ENCODE assay signal across 8 cellular contexts in genomic region chr15:63504979-63505841, GRCh38. TPM values are rescaled to one million over a fixed set of nuclear protein-coding genes. Genes with fewer than 3 reads are reported as not detected.
DNase-seq lines count a peak whose midpoint lies in the region; ATAC-seq and TF ChIP-seq lines count a peak whose summit lies in the region.

No MANE protein-coding gene starts in this region.

- peak overlapping the region; percentile 82 to 97 (median 90); a peak in 21 of 22 replicates for H3K4me2 ChIP-seq in BLaER1 treated with 17β-estradiol and CSF1 and Interleukin-3, amounts not matched to agents 10 nM and 100 nM
- peak overlapping the region; percentile 79 for H3K4me2 ChIP-seq in osteoblast (ENCODE audit: insufficient read depth, low read length)

- H3K4me1 Mint-ChIP-seq in activated naive CD8-positive, alpha-beta T cell treated with anti-CD3 and anti-CD28 coated beads, Interleukin-2, amount 50 U/mL, for 24 hours = peaks cover 80% of the 10 kb centered on the region

- H3K9me3 Mint-ChIP-seq in activated naive CD8-positive, alpha-beta T cell treated with anti-CD3 and anti-CD28 coated beads, Interleukin-2, amount 50 U/mL, for 24 hours = no peaks in the 10 kb centered on the region

- H3K27ac ChIP-seq in BLaER1 treated with 17β-estradiol and CSF1 and Interleukin-3, amounts not matched to agents 10 nM and 100 nM = peak overlapping the region; percentile 97 to 100 (median 100)
- H3K27ac ChIP-seq in cardiac muscle cell (peak overlapping the region; percentile 41), osteoblast (ENCODE audit: low read depth, low read length) (peak overlapping the region; percentile 80)

- H3K9me3 ChIP-seq in BLaER1 treated with 17β-estradiol and CSF1 and Interleukin-3, amounts not matched to agents 10 nM and 100 nM (replicated peaks in 1 of 11) = no peaks in the 10 kb centered on the region
- H3K9me3 ChIP-seq in cardiac muscle cell (ENCODE audit: low read depth) = no peaks in the 10 kb centered on the region
- no peaks in the 10 kb centered on the region for H3K9me3 ChIP-seq in osteoblast (ENCODE audit: low read depth, low read length)

- H3K27me3 ChIP-seq in BLaER1 treated with 17β-estradiol and CSF1 and Interleukin-3, amounts not matched to agents 10 nM and 100 nM = no peaks in the 10 kb centered on the region
- H3K27me3 ChIP-seq in cardiac muscle cell (peaks cover 26% of the 10 kb centered on the region), osteoblast (ENCODE audit: insufficient read depth, low read length) (no peaks in the 10 kb centered on the region)

- H3K27ac Mint-ChIP-seq in activated naive CD8-positive, alpha-beta T cell treated with anti-CD3 and anti-CD28 coated beads, Interleukin-2, amount 50 U/mL, for 24 hours = peak overlapping the region; percentile 75

- no peaks in the 10 kb centered on the region for H3K36me3 Mint-ChIP-seq in activated naive CD8-positive, alpha-beta T cell treated with anti-CD3 and anti-CD28 coated beads, Interleukin-2, amount 50 U/mL, for 24 hours (ENCODE audit: low read depth)

- peak overlapping the region; percentile 84 for H3K4me3 Mint-ChIP-seq in activated naive CD8-positive, alpha-beta T cell treated with anti-CD3 and anti-CD28 coated beads, Interleukin-2, amount 50 U/mL, for 24 hours

- peaks cover 54% of the 10 kb centered on the region for H3K79me2 ChIP-seq in osteoblast (ENCODE audit: insufficient read depth, low read length)

- peaks cover 66 to 77% (median 70%) of the 10 kb centered on the region in 10 experiments for H3K4me1 ChIP-seq in BLaER1 treated with 17β-estradiol and CSF1 and Interleukin-3, amounts not matched to agents 10 nM and 100 nM
- H3K4me1 ChIP-seq in cardiac muscle cell (ENCODE audit: low read depth) = peaks cover 20% of the 10 kb centered on the region
- peaks cover 65% of the 10 kb centered on the region for H3K4me1 ChIP-seq in osteoblast (ENCODE audit: insufficient read depth, low read length)

- H4K20me1 ChIP-seq in BLaER1 treated with 17β-estradiol and CSF1 and Interleukin-3, amounts not matched to agents 10 nM and 100 nM = peaks cover 44 to 57% (median 46%) of the 10 kb centered on the region in 11 experiments
- H4K20me1 ChIP-seq in osteoblast (ENCODE audit: insufficient read depth, low read length) = peaks cover 20% of the 10 kb centered on the region

- H3K4me3 ChIP-seq in BLaER1 treated with 17β-estradiol and CSF1 and Interleukin-3, amounts not matched to agents 10 nM and 100 nM = peak overlapping the region; percentile 90 to 98 (median 95)
- peak overlapping the region; percentile 55 for H3K4me3 ChIP-seq in cardiac muscle cell
- peak overlapping the region; percentile 83 for H3K4me3 ChIP-seq in osteoblast (ENCODE audit: insufficient read depth, low read length)

- no peaks in the 10 kb centered on the region for H3K27me3 Mint-ChIP-seq in activated naive CD8-positive, alpha-beta T cell treated with anti-CD3 and anti-CD28 coated beads, Interleukin-2, amount 50 U/mL, for 24 hours

- peak overlapping the region; percentile 96 to 100 (median 100) for H3K9ac ChIP-seq in BLaER1 treated with 17β-estradiol and CSF1 and Interleukin-3, amounts not matched to agents 10 nM and 100 nM

- peak; percentile 92 for DNase-seq in HT-29 (ENCODE audit: low spot score)
- peak; percentile 52 for DNase-seq in activated naive CD8-positive, alpha-beta T cell treated with anti-CD3 and anti-CD28 coated beads, Interleukin-2, amount 50 U/mL, for 24 hours
- peak; percentile 52 to 64 for DNase-seq in cardiac muscle cell (ENCODE audit: low read depth in 1 of 2, low spot score in 1 of 2)
- no peak for DNase-seq in osteoblast (ENCODE audit: insufficient read length, low spot score, missing footprints)

- peaks cover 0 to 14% (median 4%) of the 10 kb centered on the region in 11 experiments; a peak in 7 of 22 replicates for H3K36me3 ChIP-seq in BLaER1 treated with 17β-estradiol and CSF1 and Interleukin-3, amounts not matched to agents 10 nM and 100 nM
- no peaks in the 10 kb centered on the region for H3K36me3 ChIP-seq in cardiac muscle cell
- no peaks in the 10 kb centered on the region for H3K36me3 ChIP-seq in osteoblast (ENCODE audit: insufficient read depth, low read length)

- peak; percentile 8 for ATAC-seq in GM19025 (IDR thresholded peaks at IDR 0.05; ENCODE audit: low read depth, unreplicated experiment)
- no peak for ATAC-seq in activated naive CD8-positive, alpha-beta T cell treated with anti-CD3 and anti-CD28 coated beads, Interleukin-2, amount 50 U/mL, for 24 hours
- ATAC-seq in HG03460 (IDR thresholded peaks at IDR 0.05; ENCODE audit: unreplicated experiment) = no peak

- peak; percentile 14 for TF ChIP-seq CTCF in cardiac muscle cell (IDR thresholded peaks at IDR 0.05; ENCODE audit: low read depth, low read length)
- no peak for TF ChIP-seq CTCF in osteoblast (IDR thresholded peaks at IDR 0.05; ENCODE audit: extremely low read depth, low read depth, low read length)

- H2AFZ ChIP-seq in osteoblast (ENCODE audit: low read length) = peak overlapping the region; percentile 64

TF ChIP-seq in PFSK-1, 5 proteins besides CTCF, POLR2A, EP300 and RAD21:
- TF ChIP-seq POLR2AphosphoS5 (IDR thresholded peaks at IDR 0.05; ENCODE audit: low read depth, low read length) = no peak; the same call in 1 of the 2 replicates
- TF ChIP-seq SIN3A (IDR thresholded peaks at IDR 0.05; ENCODE audit: borderline replicate concordance, insufficient read depth, low read length) = 0 out of 2 replicates have a peak, but pooled peaks have one; percentile 24
TF ChIP-seq in PFSK-1: peak in this region for 1.

RNA-seq across cellular contexts. Expression of gene USP3, which starts 0.8 kb away (rescaled TPM):
- 39.4 and 47.6 TPM in 2 replicates for total RNA-seq in HT-29 (2014; rRNA removed; shearing (Covaris generic))
- 63.9 TPM for polyA plus RNA-seq in PFSK-1 (2012; ENCODE audit: insufficient read length, low read depth)
- total RNA-seq in cardiac muscle cell (23.8 and 26.0 TPM in 2 replicates), osteoblast (60.1 and 60.7 TPM in 2 replicates)
- polyA plus RNA-seq in cardiac muscle cell = 20.2 and 25.9 TPM in 2 replicates

Comparison
In these comparisons a context has a peak if more than half of its experiments do, and no peak if none do; other contexts are left out.
1. H3K27ac ChIP-seq: peak in every context shown above with its lines; median percentile 100 in BLaER1 treated with 17β-estradiol and CSF1 and Interleukin-3, amounts not matched to agents 10 nM and 100 nM; 80 in osteoblast; 41 in cardiac muscle cell.